Comparison of ENCODE assay signal across 8 cellular contexts in genomic region chr3:38031022-38031994, GRCh38. TPM values are rescaled to one million over a fixed set of nuclear protein-coding genes. Genes with fewer than 3 reads are reported as not detected.
A peak's percentile ranks its signal among the peaks of the same experiment; 100 is the strongest.
DNase-seq lines count a peak whose midpoint lies in the region; ATAC-seq, FAIRE-seq and TF ChIP-seq lines count a peak whose summit lies in the region.

No MANE protein-coding gene starts in this region.

- peak; percentile 76 for ATAC-seq in SK-N-SH treated with all-trans-retinoic acid at 6 μM for 48 hours
- no peak for ATAC-seq in GM21576 (IDR thresholded peaks at IDR 0.05; ENCODE audit: unreplicated experiment)

- intact Hi-C loops in mammary epithelial cell (cut with micrococcal nuclease): loop anchor here (2.0 kb wide), 1 partner anchor 87 kb away; no protein-coding TSS in a partner anchor

- POLR2A ChIA-PET in CD8-positive, alpha-beta memory T cell (lab: Charles Lee): interaction anchor here (3.0 kb wide), 1 partner anchor 8 kb away, joined by 22 read pairs; the partner anchor contains the start of gene DLEC1

- H3K36me3 ChIP-seq in CD8-positive, alpha-beta memory T cell (ENCODE audit: insufficient read depth, low read length): no peaks in the 10 kb centered on the region
- H3K36me3 ChIP-seq in mammary epithelial cell (ENCODE audit: insufficient read depth, low read length): no peaks in the 10 kb centered on the region
- H3K36me3 ChIP-seq in Karpas-422 (ENCODE audit: insufficient read depth, low read length): no peaks in the 10 kb centered on the region

- TF ChIP-seq CTCF in mammary epithelial cell (conservative IDR thresholded peaks at IDR 0.05 in 1 of 2, IDR thresholded peaks at IDR 0.05 in 1 of 2; ENCODE audit: extremely low read depth in 1 of 2, insufficient read depth in 1 of 2, low read depth in 1 of 2, low read length in 2 of 2): no peak

- in situ Hi-C loops in mammary epithelial cell (cut with MboI; ENCODE audit: low sequenced_read_pairs in 2 of 2): no loop called here

- peaks cover 8% of the 10 kb centered on the region for H3K27me3 ChIP-seq in CD8-positive, alpha-beta memory T cell (ENCODE audit: insufficient read depth, low read length, poor library complexity, severe bottlenecking)
- H3K27me3 ChIP-seq in mammary epithelial cell (ENCODE audit: insufficient read depth, low read length): no peaks in the 10 kb centered on the region
- no peaks in the 10 kb centered on the region for H3K27me3 ChIP-seq in Karpas-422 (ENCODE audit: low read length)

- H2AFZ ChIP-seq in mammary epithelial cell (ENCODE audit: low read depth, low read length) (peak overlapping the region; percentile 84), Karpas-422 (ENCODE audit: low read length) (no peak overlapping the region)

- no peak overlapping the region for H3K27ac ChIP-seq in CD8-positive, alpha-beta memory T cell (ENCODE audit: low read depth, low read length)
- H3K27ac ChIP-seq in mammary epithelial cell (ENCODE audit: insufficient read depth, low read depth, low read length): peak overlapping the region; percentile 94
- no peak overlapping the region for H3K27ac ChIP-seq in Karpas-422 (ENCODE audit: low read length)

- no peaks in the 10 kb centered on the region for H4K20me1 ChIP-seq in mammary epithelial cell (ENCODE audit: insufficient read depth, low read length)
- 0 out of 2 replicates have a peak, but pooled peaks cover 3% of the 10 kb centered on the region for H4K20me1 ChIP-seq in Karpas-422 (ENCODE audit: insufficient read depth, low read depth, low read length)

- H3K4me3 Mint-ChIP-seq in CD8-positive, alpha-beta memory T cell: peak overlapping the region; percentile 44 to 81 (median 71)

- H3K79me2 ChIP-seq in mammary epithelial cell (ENCODE audit: insufficient read depth, low read length) (peaks cover 24% of the 10 kb centered on the region), Karpas-422 (ENCODE audit: low read length) (no peaks in the 10 kb centered on the region)

- CTCF ChIA-PET in CD8-positive, alpha-beta memory T cell (lab: Charles Lee): interaction anchor here (1.3 to 1.5 kb wide), 2 partner anchors 9 to 57 kb away, joined by 3 to 4 read pairs; no protein-coding TSS in a partner anchor
- CTCF ChIA-PET in mammary epithelial cell (lab: Charles Lee; ENCODE audit: low non-redundant PET): no interaction called here

- H3K4me1 Mint-ChIP-seq in CD8-positive, alpha-beta memory T cell: peaks cover 21 to 47% (median 23%) of the 10 kb centered on the region in 3 donors

- H3K4me3 ChIP-seq in CD8-positive, alpha-beta memory T cell (ENCODE audit: low read length): no peak overlapping the region
- H3K4me3 ChIP-seq in mammary epithelial cell (replicated peaks in 1 of 3; ENCODE audit: insufficient read depth in 1 of 3, low read depth in 2 of 3, low read length in 3 of 3) (no peak overlapping the region), Karpas-422 (ENCODE audit: low read length) (no peak overlapping the region)

- H3K4me2 ChIP-seq in mammary epithelial cell (ENCODE audit: insufficient read depth, low read depth, low read length): peak overlapping the region; percentile 63
- no peak overlapping the region for H3K4me2 ChIP-seq in Karpas-422 (ENCODE audit: low read depth, low read length, poor library complexity, severe bottlenecking)

- 0% methylated on average over 5 of the region's 9 CpGs for WGBS in mammary epithelial cell (ENCODE audit: low coverage, missing lambda C conversion rate)

- peak in 3 of 5 donors; percentile 16 to 64 (median 40) for DNase-seq in CD8-positive, alpha-beta memory T cell
- DNase-seq in mammary epithelial cell: peak; percentile 92
- DNase-seq in mucosa of gallbladder (ENCODE audit: low spot score): peak; percentile 78
- peak; percentile 82 for DNase-seq in urothelium cell line (ENCODE audit: low spot score)
- DNase-seq in Karpas-422: no peak
- DNase-seq in NCI-H2227 (lab: John Stamatoyannopoulos, UW; ENCODE audit: unreplicated experiment): no peak

- peaks cover 0 to 3% (median 0%) of the 10 kb centered on the region in 3 donors for H3K36me3 Mint-ChIP-seq in CD8-positive, alpha-beta memory T cell

- H3K9me3 ChIP-seq in CD8-positive, alpha-beta memory T cell (ENCODE audit: low read length): no peaks in the 10 kb centered on the region
- H3K9me3 ChIP-seq in mammary epithelial cell (replicated peaks; ENCODE audit: insufficient read depth, low read length): no peaks in the 10 kb centered on the region
- no peaks in the 10 kb centered on the region for H3K9me3 ChIP-seq in Karpas-422 (ENCODE audit: low read length)

- peaks cover 28% of the 10 kb centered on the region for H3K4me1 ChIP-seq in CD8-positive, alpha-beta memory T cell (ENCODE audit: insufficient read depth, low read length)
- peaks cover 41% of the 10 kb centered on the region for H3K4me1 ChIP-seq in mammary epithelial cell (ENCODE audit: insufficient read depth, low read length)
- H3K4me1 ChIP-seq in Karpas-422 (ENCODE audit: low read length): no peaks in the 10 kb centered on the region

- H3K9me3 Mint-ChIP-seq in CD8-positive, alpha-beta memory T cell: no peaks in the 10 kb centered on the region

- peak; percentile 73 for FAIRE-seq in urothelium cell line (lab: Jason Lieb, UNC)

- peaks cover 0 to 7% of the 10 kb centered on the region in 2 donors for H3K27me3 Mint-ChIP-seq in CD8-positive, alpha-beta memory T cell

- H3K9ac ChIP-seq in mammary epithelial cell (ENCODE audit: insufficient read depth, low read length): peak overlapping the region; percentile 68
- H3K9ac ChIP-seq in Karpas-422 (ENCODE audit: low read length): no peak overlapping the region

- H3K27ac Mint-ChIP-seq in CD8-positive, alpha-beta memory T cell: peak overlapping the region; percentile 50 to 90 (median 76)

- TSS peak; percentile 72 for BruUV-seq in mammary epithelial cell (replicated peaks; lab: Mats Ljungman, UMichigan)

- H3K9me2 ChIP-seq in Karpas-422 (replicated peaks; ENCODE audit: insufficient read depth, low read length): no peaks in the 10 kb centered on the region

- dilution Hi-C loops in mammary epithelial cell (cut with HindIII; ENCODE audit: low sequenced_read_pairs): no loop called here

TF ChIP-seq in SK-N-SH treated with all-trans-retinoic acid at 6 μM for 48 hours, 23 proteins besides CTCF, POLR2A, EP300 and RAD21 (continues in another document):
- TF ChIP-seq CREB5 (CRISPR knock-in tag; IDR thresholded peaks at IDR 0.05; ENCODE audit: low read depth): no peak
- TF ChIP-seq PPARA (CRISPR knock-in tag; IDR thresholded peaks at IDR 0.05; ENCODE audit: borderline replicate concordance): no peak
- TF ChIP-seq TSHZ2 (CRISPR knock-in tag; IDR thresholded peaks at IDR 0.05): no peak
- TF ChIP-seq ESRRG (CRISPR knock-in tag; IDR thresholded peaks at IDR 0.05): no peak
- no peak for TF ChIP-seq RARB (CRISPR knock-in tag; IDR thresholded peaks at IDR 0.05)
- no peak for TF ChIP-seq TCF4 (CRISPR knock-in tag; IDR thresholded peaks at IDR 0.05; ENCODE audit: borderline replicate concordance)
- TF ChIP-seq ZFP30 (CRISPR knock-in tag; IDR thresholded peaks at IDR 0.05): no peak

RNA-seq across cellular contexts. Expression of gene PLCD1, which starts 1.9 kb away (rescaled TPM):
- total RNA-seq in CD8-positive, alpha-beta memory T cell: 10 to 100 TPM; 12.8 to 18.5 TPM
- polyA plus RNA-seq in CD8-positive, alpha-beta memory T cell: 36.4 TPM
- total RNA-seq in mammary epithelial cell: 10 to 100 TPM; 53.0 to 75.8 TPM
- polyA plus RNA-seq in mammary epithelial cell: 29.1 TPM
- 131 TPM for polyA minus RNA-seq in mammary epithelial cell
- 43.9 TPM for total RNA-seq in mucosa of gallbladder
- total RNA-seq in Karpas-422 (2014; rRNA removed; shearing (Covaris generic); ENCODE audit: low replicate concordance): 0.89 and 2.2 TPM in 2 replicates

RNA-seq across cellular contexts. Expression of gene DLEC1, which starts 7.7 kb away (rescaled TPM):
- 1 to 10 TPM; 1.0 to 1.3 TPM for total RNA-seq in CD8-positive, alpha-beta memory T cell
- polyA plus RNA-seq in CD8-positive, alpha-beta memory T cell: 0.56 TPM
- total RNA-seq in mammary epithelial cell: under 1 TPM in 1 of 2 donors, not detected in 1; 0.17 TPM
- not detected for polyA plus RNA-seq in mammary epithelial cell
- not detected for polyA minus RNA-seq in mammary epithelial cell
- total RNA-seq in mucosa of gallbladder: 4.7 TPM
- total RNA-seq in Karpas-422 (2014; rRNA removed; shearing (Covaris generic); ENCODE audit: low replicate concordance): not detected in 2 replicates

RNA-seq across cellular contexts. Expression of gene VILL, which starts 40.7 kb away (rescaled TPM):
- 10 to 100 TPM; 14.7 to 15.8 TPM for total RNA-seq in CD8-positive, alpha-beta memory T cell
- polyA plus RNA-seq in CD8-positive, alpha-beta memory T cell: 16.8 TPM
- total RNA-seq in mammary epithelial cell: 1 to 10 TPM; 1.8 to 3.0 TPM
- 1.8 TPM for polyA plus RNA-seq in mammary epithelial cell
- 1.1 TPM for polyA minus RNA-seq in mammary epithelial cell
- total RNA-seq in mucosa of gallbladder: 131 TPM
- total RNA-seq in Karpas-422 (2014; rRNA removed; shearing (Covaris generic); ENCODE audit: low replicate concordance): 9.7 and 19.9 TPM in 2 replicates

Comparison
In these comparisons a context has a peak if more than half of its experiments do, and no peak if none do; other contexts are left out.
1. DNase-seq: peak in CD8-positive, alpha-beta memory T cell (3 of 5), mammary epithelial cell (single experiment), mucosa of gallbladder (single experiment) and urothelium cell line (single experiment); none in Karpas-422 (single experiment) and NCI-H2227 (single experiment).